7 cellular contexts compared by ENCODE assay signal in genomic region chr17:51683291-51683690, GRCh38.
"Had no signal": no experiment of that assay in that cellular context is flagged by ENCODE, and none has a peak within 500 bp of the region (broad histone marks: within the 10 kb centered on the region; RNA-seq: fewer than 3 reads in every experiment).

No MANE protein-coding gene starts in this region.

- H3K9me3 ChIP-seq: HAP-1 had no signal

- H3K27ac Mint-ChIP-seq: GM23338, HFFc6 had no signal

- H2AFZ ChIP-seq: GM23248, GM23338 had no signal

- H3K4me1 ChIP-seq: HAP-1 had no signal

- H3K4me3 Mint-ChIP-seq: GM23338, HFFc6 had no signal

- H3K4me2 ChIP-seq: GM23338 had no signal

- H3K27ac ChIP-seq: GM23248 had no signal

- H3K36me3 ChIP-seq: HAP-1 had no signal

- H3K4me3 ChIP-seq: GM23248, GM23338, HAP-1 had no signal

- H3K9ac ChIP-seq: GM23248 had no signal

- DNase-seq: GM23248, GOT3, H7, HCEC 1CT, HFFc6 had no signal

- H3K9me3 Mint-ChIP-seq: GM23338 had no signal
